In genomic region chrX:154019633-154020499, GRCh38 we compare ENCODE assay signal across 8 cellular contexts. TPM values are rescaled to one million over a fixed set of nuclear protein-coding genes. Genes with fewer than 3 reads are reported as not detected.
DNase-seq lines count a peak whose midpoint lies in the region; ATAC-seq and TF ChIP-seq lines count a peak whose summit lies in the region.

Gene IRAK1, minus strand, starts transcription at chrX:154019902. Its CDS starts 90 bp downstream, at chrX:154019812.

- peak within 1 kb of the TSS; percentile 46 for H3K4me3 ChIP-seq in AG09309 (ENCODE audit: control insufficient read depth, low read depth, low read length)
- H3K4me3 ChIP-seq in fibroblast of mammary gland (ENCODE audit: control insufficient read depth, low read depth, low read length) = peak within 1 kb of the TSS; percentile 52
- H3K4me3 ChIP-seq in naive thymus-derived CD4-positive, alpha-beta T cell (ENCODE audit: low read length) = peak within 1 kb of the TSS; percentile 52
- peak within 1 kb of the TSS; percentile 74 for H3K4me3 ChIP-seq in thoracic aorta

- POLR2A ChIA-PET in naive thymus-derived CD4-positive, alpha-beta T cell (lab: Charles Lee) = interaction anchor here (0.7 to 2.8 kb wide), 10 partner anchors 9 to 104 kb away, joined by 3 to 14 read pairs (median 6); partner anchors contain the start of genes ARHGAP4 and HCFC1

- intact Hi-C loops in activated T-helper 2 cell treated with anti-CD3 and anti-CD28 coated beads, Interferon-gamma antibody, Interleukin-2, Interleukin-4, amounts not matched to agents 10 μg/mL and 5 μg/mL and 100 μg/mL, durations not matched to agents 14 hours and 24 hours and 36 hours (cut with micrococcal nuclease) = loop anchor here (5.0 kb wide), 2 partner anchors 38 to 48 kb away; partner anchors contain the start of genes HCFC1 and TMEM187
- intact Hi-C loops in naive thymus-derived CD4-positive, alpha-beta T cell (cut with micrococcal nuclease) = loop anchor here in 1 of 2 donors (2.0 to 5.0 kb wide), 2 partner anchors 47 to 77 kb away; partner anchors contain the start of genes MECP2 and TMEM187

- H3K27ac Mint-ChIP-seq in activated T-helper 2 cell treated with anti-CD3 and anti-CD28 coated beads, Interferon-gamma antibody, Interleukin-2, Interleukin-4, amounts not matched to agents 10 μg/mL and 5 μg/mL and 100 μg/mL, durations not matched to agents 14 hours and 24 hours and 36 hours = peak within 1 kb of the TSS; percentile 92
- H3K27ac Mint-ChIP-seq in naive thymus-derived CD4-positive, alpha-beta T cell = peak within 1 kb of the TSS; percentile 85 to 97 (median 92)

- peaks cover 20% of the 10 kb centered on the region for H3K36me3 Mint-ChIP-seq in activated T-helper 2 cell treated with anti-CD3 and anti-CD28 coated beads, Interferon-gamma antibody, Interleukin-2, Interleukin-4, amounts not matched to agents 10 μg/mL and 5 μg/mL and 100 μg/mL, durations not matched to agents 14 hours and 24 hours and 36 hours (ENCODE audit: low read depth)
- peaks cover 0 to 10% (median 0%) of the 10 kb centered on the region in 5 donors for H3K36me3 Mint-ChIP-seq in naive thymus-derived CD4-positive, alpha-beta T cell

- no peaks in the 10 kb centered on the region for H3K27me3 Mint-ChIP-seq in activated T-helper 2 cell treated with anti-CD3 and anti-CD28 coated beads, Interferon-gamma antibody, Interleukin-2, Interleukin-4, amounts not matched to agents 10 μg/mL and 5 μg/mL and 100 μg/mL, durations not matched to agents 14 hours and 24 hours and 36 hours (ENCODE audit: low read depth)
- H3K27me3 Mint-ChIP-seq in naive thymus-derived CD4-positive, alpha-beta T cell = no peaks in the 10 kb centered on the region

- H3K4me1 Mint-ChIP-seq in activated T-helper 2 cell treated with anti-CD3 and anti-CD28 coated beads, Interferon-gamma antibody, Interleukin-2, Interleukin-4, amounts not matched to agents 10 μg/mL and 5 μg/mL and 100 μg/mL, durations not matched to agents 14 hours and 24 hours and 36 hours (ENCODE audit: low read depth) = peaks cover 9% of the 10 kb centered on the region
- peaks cover 0 to 17% (median 11%) of the 10 kb centered on the region in 7 donors for H3K4me1 Mint-ChIP-seq in naive thymus-derived CD4-positive, alpha-beta T cell

- CTCF ChIA-PET in naive thymus-derived CD4-positive, alpha-beta T cell (lab: Charles Lee) = interaction anchor here (0.6 kb wide), 1 partner anchor 70 kb away, joined by 5 read pairs; no protein-coding TSS in a partner anchor

- DNase-seq in AG09309 (ENCODE audit: low read depth) (no peak), OCI-M1 (lab: John Stamatoyannopoulos, UW) (peak; percentile 71), fibroblast of mammary gland (ENCODE audit: low read depth) (peak; percentile 52), thoracic aorta (ENCODE audit: low spot score) (no peak)
- peak; percentile 49 for DNase-seq in activated T-helper 2 cell treated with anti-CD3 and anti-CD28 coated beads, Interferon-gamma antibody, Interleukin-2, Interleukin-4, amounts not matched to agents 10 μg/mL and 5 μg/mL and 100 μg/mL, durations not matched to agents 14 hours and 24 hours and 36 hours (ENCODE audit: low spot score)
- peak; percentile 20 to 77 (median 42) for DNase-seq in naive thymus-derived CD4-positive, alpha-beta T cell

- no peaks in the 10 kb centered on the region for H3K27me3 ChIP-seq in naive thymus-derived CD4-positive, alpha-beta T cell (ENCODE audit: control insufficient read depth in 2 of 2, insufficient read depth in 2 of 2, low read length in 2 of 2)
- no peaks in the 10 kb centered on the region for H3K27me3 ChIP-seq in thoracic aorta (replicated peaks; ENCODE audit: insufficient read depth)

- H3K9me3 ChIP-seq in naive thymus-derived CD4-positive, alpha-beta T cell (ENCODE audit: control insufficient read depth in 2 of 3, low read length in 3 of 3) = no peaks in the 10 kb centered on the region
- H3K9me3 ChIP-seq in thoracic aorta = no peaks in the 10 kb centered on the region

- peak within 1 kb of the TSS; percentile 85 for H3K27ac ChIP-seq in naive thymus-derived CD4-positive, alpha-beta T cell (ENCODE audit: low read depth, low read length)
- H3K27ac ChIP-seq in thoracic aorta = peak within 1 kb of the TSS; percentile 56 to 80

- ATAC-seq in GM18861 (IDR thresholded peaks at IDR 0.05; ENCODE audit: unreplicated experiment) = peak; percentile 40
- ATAC-seq in HG03108 (IDR thresholded peaks at IDR 0.05; ENCODE audit: unreplicated experiment) = peak; percentile 62
- peak; percentile 89 for ATAC-seq in naive thymus-derived CD4-positive, alpha-beta T cell
- ATAC-seq in thoracic aorta (ENCODE audit: insufficient number of reproducible peaks, low FRiP score, low read depth) = peak; percentile 67

- H3K9me3 Mint-ChIP-seq in activated T-helper 2 cell treated with anti-CD3 and anti-CD28 coated beads, Interferon-gamma antibody, Interleukin-2, Interleukin-4, amounts not matched to agents 10 μg/mL and 5 μg/mL and 100 μg/mL, durations not matched to agents 14 hours and 24 hours and 36 hours = no peaks in the 10 kb centered on the region
- no peaks in the 10 kb centered on the region for H3K9me3 Mint-ChIP-seq in naive thymus-derived CD4-positive, alpha-beta T cell

- peak within 1 kb of the TSS; percentile 88 for H3K4me3 Mint-ChIP-seq in activated T-helper 2 cell treated with anti-CD3 and anti-CD28 coated beads, Interferon-gamma antibody, Interleukin-2, Interleukin-4, amounts not matched to agents 10 μg/mL and 5 μg/mL and 100 μg/mL, durations not matched to agents 14 hours and 24 hours and 36 hours (ENCODE audit: low read depth)
- H3K4me3 Mint-ChIP-seq in naive thymus-derived CD4-positive, alpha-beta T cell = peak within 1 kb of the TSS; percentile 83 to 93 (median 88)

- TF ChIP-seq CTCF in AG09309 (IDR thresholded peaks at IDR 0.05; ENCODE audit: control insufficient read depth, insufficient read depth, low read depth, low read length, missing control alignments) (no peak), fibroblast of mammary gland (conservative IDR thresholded peaks at IDR 0.05; ENCODE audit: control insufficient read depth, insufficient read depth, low read depth, low read length) (no peak), thoracic aorta (IDR thresholded peaks at IDR 0.05) (no peak)

- H3K36me3 ChIP-seq in naive thymus-derived CD4-positive, alpha-beta T cell (ENCODE audit: control insufficient read depth in 2 of 3, insufficient read depth in 3 of 3, low read length in 3 of 3) = peaks cover 0 to 17% (median 0%) of the 10 kb centered on the region in 3 experiments
- no peaks in the 10 kb centered on the region for H3K36me3 ChIP-seq in thoracic aorta

- peaks cover 4 to 6% of the 10 kb centered on the region in 2 donors for H3K4me1 ChIP-seq in naive thymus-derived CD4-positive, alpha-beta T cell (ENCODE audit: control insufficient read depth in 2 of 2, insufficient read depth in 2 of 2, low read length in 2 of 2)
- peaks cover 0 to 18% of the 10 kb centered on the region in 2 donors for H3K4me1 ChIP-seq in thoracic aorta (ENCODE audit: control insufficient read depth in 1 of 2, low read depth in 2 of 2)

RNA-seq across cellular contexts. Expression of gene IRAK1, which starts in this region (rescaled TPM):
- total RNA-seq in activated T-helper 2 cell treated with anti-CD3 and anti-CD28 coated beads, Interferon-gamma antibody, Interleukin-2, Interleukin-4, amounts not matched to agents 10 μg/mL and 5 μg/mL and 100 μg/mL, durations not matched to agents 14 hours and 24 hours and 36 hours = 150 and 151 TPM in 2 replicates
- total RNA-seq in naive thymus-derived CD4-positive, alpha-beta T cell = 100 to 1,000 TPM in 2 of 5 experiments, 10 to 100 TPM in 3; 50.6 to 120 (median 61.6) TPM
- polyA plus RNA-seq in naive thymus-derived CD4-positive, alpha-beta T cell = 10 to 100 TPM; 20.0 to 47.2 TPM
- 10 to 100 TPM; 71.0 to 83.9 TPM for total RNA-seq in thoracic aorta

Comparison
In these comparisons a context has a peak if more than half of its experiments do, and no peak if none do; other contexts are left out.
1. DNase-seq: peak in OCI-M1 (single experiment), activated T-helper 2 cell treated with anti-CD3 and anti-CD28 coated beads, Interferon-gamma antibody, Interleukin-2, Interleukin-4, amounts not matched to agents 10 μg/mL and 5 μg/mL and 100 μg/mL, durations not matched to agents 14 hours and 24 hours and 36 hours (single experiment), fibroblast of mammary gland (single experiment) and naive thymus-derived CD4-positive, alpha-beta T cell (9 of 9); none in AG09309 (single experiment) and thoracic aorta (single experiment).
2. Peak in every context shown above with its lines, with median percentiles within 50 percentile points of each other: H3K4me3 ChIP-seq and ATAC-seq.